Comparison of ENCODE assay signal across 20 cellular contexts in genomic region chr5:2207416-2207950, GRCh38.
"Had no signal": no experiment of that assay in that cellular context is flagged by ENCODE, and none has a peak within 500 bp of the region (broad histone marks: within the 10 kb centered on the region; RNA-seq: fewer than 3 reads in every experiment).

No MANE protein-coding gene starts in this region.

- H3K36me3 ChIP-seq: adrenal gland, gastroesophageal sphincter, right atrium auricular region, transverse colon, uterus had no signal

- H3K79me2 ChIP-seq: hepatocyte had no signal

- ATAC-seq: body of pancreas; effector memory CD8-positive, alpha-beta T cell; gastroesophageal sphincter; naive thymus-derived CD4-positive, alpha-beta T cell had no signal

- H3K27ac ChIP-seq: adrenal gland, body of pancreas, gastroesophageal sphincter, hepatocyte, right atrium auricular region, transverse colon, uterus had no signal

- H3K4me2 ChIP-seq: hepatocyte had no signal

- H3K9me3 ChIP-seq: adrenal gland, body of pancreas, gastroesophageal sphincter, right atrium auricular region, transverse colon, uterus had no signal

- H3K27me3 ChIP-seq: right atrium auricular region, uterus had no signal

- H3K4me1 ChIP-seq: adrenal gland, body of pancreas, gastroesophageal sphincter, right atrium auricular region, transverse colon, uterus had no signal

- H2AFZ ChIP-seq: hepatocyte had no signal

- DNase-seq: activated CD4-positive, alpha-beta T cell treated with anti-CD3 and anti-CD28 coated beads, Interleukin-2, amount 50 U/mL, for 1 hour; activated CD4-positive, CD25-positive, alpha-beta regulatory T cell treated with anti-CD3 and anti-CD28 coated beads, Interleukin-2, amount 50 U/mL, for 72 hours; activated effector memory CD4-positive, alpha-beta T cell treated with anti-CD3 and anti-CD28 coated beads, Interleukin-2, amount 50 U/mL, for 16 hours; activated naive CD4-positive, alpha-beta T cell treated with anti-CD3 and anti-CD28 coated beads for 36 hours; activated T-cell treated with anti-CD3 and anti-CD28 coated beads, Interleukin-2, amount 50 U/mL, for 1 hour; effector memory CD8-positive, alpha-beta T cell; left cardiac atrium; naive thymus-derived CD4-positive, alpha-beta T cell; occipital lobe; stimulated activated CD4-positive, alpha-beta T cell treated with anti-CD3 and anti-CD28 coated beads, Interleukin-15, amount 100 ng/mL, for 24 hours; stimulated activated naive CD4-positive, alpha-beta T cell treated with Interleukin-2 at 50 U/mL for 16 hours; SW 1271; T-helper 9 cell; transverse colon; uterus had no signal

- H3K4me3 ChIP-seq: adrenal gland, body of pancreas, gastroesophageal sphincter, hepatocyte, right atrium auricular region, transverse colon, uterus had no signal
